In genomic region chr1:226974544-226975258, GRCh38 we compare ENCODE assay signal across 10 cellular contexts. TPM values are rescaled to one million over a fixed set of nuclear protein-coding genes. Genes with fewer than 3 reads are reported as not detected.
DNase-seq lines count a peak whose midpoint lies in the region; ATAC-seq and TF ChIP-seq lines count a peak whose summit lies in the region.
"Had no signal": no experiment of that assay in that cellular context is flagged by ENCODE, and none has a peak within 500 bp of the region (broad histone marks: within the 10 kb centered on the region; RNA-seq: fewer than 3 reads in every experiment).

No MANE protein-coding gene starts in this region.

- H3K4me3 ChIP-seq in psoas muscle (peak overlapping the region; percentile 46), MM.1S (ENCODE audit: low read length) (no peak overlapping the region)

- H3F3A ChIP-seq in MM.1S (ENCODE audit: insufficient read depth, low read length) = no peaks in the 10 kb centered on the region

- no peaks in the 10 kb centered on the region for H3K27me3 ChIP-seq in psoas muscle (ENCODE audit: insufficient read depth in 3 of 3, low read length in 2 of 3)
- no peaks in the 10 kb centered on the region for H3K27me3 ChIP-seq in MM.1S (replicated peaks; ENCODE audit: insufficient read depth, low read length)

- ATAC-seq in psoas muscle (peak; percentile 52 to 61 (median 60)), GM18868 (IDR thresholded peaks at IDR 0.05; ENCODE audit: unreplicated experiment) (no peak)

- no peak overlapping the region for H2AFZ ChIP-seq in MM.1S (ENCODE audit: low read length)

- no peaks in the 10 kb centered on the region for H3K9me2 ChIP-seq in MM.1S (replicated peaks; ENCODE audit: insufficient read depth, low read length)

- peak overlapping the region; percentile 46 for H3K27ac ChIP-seq in C4-2B
- peak overlapping the region; percentile 96 for H3K27ac ChIP-seq in adipose tissue (ENCODE audit: low read depth, low read length)
- H3K27ac ChIP-seq in psoas muscle = peak overlapping the region; percentile 95
- no peak overlapping the region for H3K27ac ChIP-seq in MM.1S (ENCODE audit: low read length)

- peaks cover 35% of the 10 kb centered on the region for H3K79me2 ChIP-seq in MM.1S (ENCODE audit: low read length)

- H3K9me3 ChIP-seq in psoas muscle = peaks cover 6% of the 10 kb centered on the region
- no peaks in the 10 kb centered on the region for H3K9me3 ChIP-seq in MM.1S (replicated peaks; ENCODE audit: insufficient read depth, low read length)

- DNase-seq in islet precursor cell (peak; percentile 46), psoas muscle (peak; percentile 72 to 86), MM.1S (no peak), occipital lobe (lab: John Stamatoyannopoulos, UW) (no peak)
- no peak for DNase-seq in stimulated activated CD4-positive, alpha-beta T cell treated with anti-CD3 and anti-CD28 coated beads, Interleukin-1b, Interleukin-23, amount 100 ng/mL, for 48 hours
- DNase-seq: activated CD4-positive, alpha-beta T cell treated with anti-CD3 and anti-CD28 coated beads, Interleukin-2, amount 50 U/mL, for 1 hour; Calu3 had no signal

- peaks cover 0 to 17% of the 10 kb centered on the region in 2 donors for H3K36me3 ChIP-seq in psoas muscle (ENCODE audit: insufficient read depth in 1 of 2, low read depth in 1 of 2)
- 0 out of 2 replicates have a peak, but pooled peaks cover 6% of the 10 kb centered on the region for H3K36me3 ChIP-seq in MM.1S (replicated peaks; ENCODE audit: insufficient read depth, low read length)

- TF ChIP-seq CTCF in C4-2B (conservative IDR thresholded peaks at IDR 0.05) (no peak), psoas muscle (IDR thresholded peaks at IDR 0.05) (no peak), MM.1S (IDR thresholded peaks at IDR 0.05; ENCODE audit: low read length) (no peak)

- H3K4me1 ChIP-seq in psoas muscle = peaks cover 68% of the 10 kb centered on the region
- no peaks in the 10 kb centered on the region for H3K4me1 ChIP-seq in MM.1S (ENCODE audit: low read length)

- WGBS in adipose tissue, 3 donors = 20 to 73% (median 69%) methylated on average over 14 of the region's 14 CpGs
- WGBS in psoas muscle, 3 donors = 23 to 31% (median 30%) methylated on average over 13 to 14 of the region's 14 CpGs

- H3K9ac ChIP-seq in MM.1S (ENCODE audit: low read length) = no peak overlapping the region

- intact Hi-C loops in psoas muscle (cut with DNase I) = no loop called here

- no peaks in the 10 kb centered on the region for H4K20me1 ChIP-seq in MM.1S (ENCODE audit: insufficient read depth, low read length)

- H3K4me2 ChIP-seq in MM.1S (ENCODE audit: low read depth, low read length) = no peak overlapping the region

RNA-seq across cellular contexts. Expression of gene COQ8A, which starts 34.6 kb away (rescaled TPM):
- 100 to 1,000 TPM; 113 to 120 (median 114) TPM for polyA plus RNA-seq in adipose tissue
- 1,000 to 10,000 TPM in 1 of 4 donors, 100 to 1,000 TPM in 3; 574 to 1,432 (median 837) TPM for total RNA-seq in psoas muscle
- polyA plus RNA-seq in psoas muscle = 1,000 to 10,000 TPM in 1 of 3 donors, 100 to 1,000 TPM in 2; 134 to 1,231 (median 616) TPM
- total RNA-seq in occipital lobe = 18.2 TPM

Comparison
In these comparisons a context has a peak if more than half of its experiments do, and no peak if none do; other contexts are left out.
1. DNase-seq: peak in islet precursor cell (single experiment) and psoas muscle (2 of 2); none in MM.1S (single experiment), occipital lobe (single experiment) and stimulated activated CD4-positive, alpha-beta T cell treated with anti-CD3 and anti-CD28 coated beads, Interleukin-1b, Interleukin-23, amount 100 ng/mL, for 48 hours (single experiment).
2. RNA of gene COQ8A, which starts 34.6 kb away (total RNA-seq): 574 to 1,432 TPM in psoas muscle; 18.2 TPM in occipital lobe (single experiment); every median in the first group is over 10 times any median in the second.